18 cellular contexts compared by ENCODE assay signal in the genomic region with DNA sequence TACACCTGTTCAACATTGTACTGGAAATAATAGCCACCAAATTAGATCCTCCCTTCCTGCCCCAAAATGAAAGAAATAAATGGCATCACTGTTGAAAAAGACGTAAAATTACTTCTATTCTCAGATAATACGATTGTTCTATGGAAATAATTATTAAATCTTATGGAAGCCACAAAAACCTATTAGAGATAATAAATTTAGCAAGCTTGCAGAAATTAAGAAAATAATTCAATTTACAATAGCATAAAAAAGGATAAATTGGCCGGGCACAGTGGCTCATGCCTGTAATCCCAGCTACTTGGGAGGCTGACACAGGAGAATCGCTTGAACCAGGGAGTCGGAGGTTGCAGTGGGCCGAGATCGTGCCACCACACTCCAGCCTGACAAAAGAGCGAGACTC. TPM values are rescaled to one million over a fixed set of nuclear protein-coding genes. Genes with fewer than 3 reads are reported as not detected.
DNase-seq lines count a peak whose midpoint lies in the region; ATAC-seq, FAIRE-seq and TF ChIP-seq lines count a peak whose summit lies in the region.
"Had no signal": no experiment of that assay in that cellular context is flagged by ENCODE, and none has a peak within 500 bp of the region (broad histone marks: within the 10 kb centered on the region; RNA-seq: fewer than 3 reads in every experiment).

No MANE protein-coding gene starts in this region.

- H3K79me1 ChIP-seq in IMR-90 (ENCODE audit: low read depth in 1 of 2, low read length in 2 of 2), result no peaks in the 10 kb centered on the region

- H2BK120ac ChIP-seq in IMR-90 (ENCODE audit: low read depth, low read length), result no peak overlapping the region

- H3K27ac ChIP-seq in A549, result no peak overlapping the region
- no peak overlapping the region for H3K27ac ChIP-seq in IMR-90 (ENCODE audit: insufficient read depth, low read length)
- H3K27ac ChIP-seq: C4-2B had no signal

- H3K4me3 Mint-ChIP-seq in type B pancreatic cell, result no peak overlapping the region
- H3K4me3 Mint-ChIP-seq: CD4-positive, alpha-beta T cell; HFFc6 had no signal

- H3K9me3 ChIP-seq in A549 (peaks cover 8% of the 10 kb centered on the region; the same call in 2 of the 3 replicates), IMR-90 (ENCODE audit: control insufficient read depth, insufficient read depth, low read length) (peaks cover 3% of the 10 kb centered on the region)

- H3K27me3 Mint-ChIP-seq in type B pancreatic cell, result no peaks in the 10 kb centered on the region
- H3K27me3 Mint-ChIP-seq: CD4-positive, alpha-beta T cell had no signal

- POLR2A ChIA-PET in A549 (lab: Yijun Ruan, JAX) (no interaction called here), IMR-90 (lab: Charles Lee; ENCODE audit: unreplicated experiment) (no interaction called here)

- H3K4me3 ChIP-seq in A549 (no peak overlapping the region), IMR-90 (ENCODE audit: insufficient read depth, low read depth, low read length) (no peak overlapping the region)

- CTCF ChIA-PET in A549 (lab: Yijun Ruan, JAX) (interaction anchor here (2.0 kb wide), 1 partner anchor 23 kb away, joined by 5 read pairs; no protein-coding TSS in a partner anchor), IMR-90 (lab: Yijun Ruan, JAX) (no interaction called here)

- dilution Hi-C loops in IMR-90 (cut with HindIII; ENCODE audit: low sequenced_read_pairs, unreplicated experiment), result no loop called here

- H3K9ac ChIP-seq in IMR-90 (ENCODE audit: low read depth, low read length), result no peak overlapping the region

- H2AK9ac ChIP-seq in IMR-90 (replicated peaks; ENCODE audit: low read depth, low read length, poor library complexity), result no peak overlapping the region

- no peak for TF ChIP-seq POLR2A in A549 (IDR thresholded peaks at IDR 0.05; ENCODE audit: low read length)
- TF ChIP-seq POLR2A in IMR-90 (IDR thresholded peaks at IDR 0.05; ENCODE audit: low read depth, low read length), result no peak

- WGBS in A549 (ENCODE audit: missing lambda C conversion rate), result 76% methylated on average over 8 of the region's 8 CpGs
- WGBS in IMR-90 (ENCODE audit: extremely low coverage in 2 of 2, insufficient read length in 1 of 2), 2 experiments, result no CpG with 5 or more reads among the region's 8 CpGs

- TF ChIP-seq RAD21 in A549 (conservative IDR thresholded peaks at IDR 0.05 in 1 of 2, IDR thresholded peaks at IDR 0.05 in 1 of 2) (no peak), IMR-90 (IDR thresholded peaks at IDR 0.05; ENCODE audit: low read length) (no peak)

- no peak overlapping the region for H3K27ac Mint-ChIP-seq in type B pancreatic cell
- H3K27ac Mint-ChIP-seq: CD4-positive, alpha-beta T cell; HFFc6 had no signal

- H3K9me1 ChIP-seq in IMR-90 (ENCODE audit: insufficient read depth, low read length), result no peaks in the 10 kb centered on the region

- no peak overlapping the region for H2BK5ac ChIP-seq in IMR-90 (ENCODE audit: low read depth, low read length, poor library complexity, severe bottlenecking)

- no peak for TF ChIP-seq CTCF in A549 (IDR thresholded peaks at IDR 0.05)
- TF ChIP-seq CTCF in IMR-90 (conservative IDR thresholded peaks at IDR 0.05; ENCODE audit: low read depth, low read length), result no peak
- no peak for TF ChIP-seq CTCF in type B pancreatic cell (conservative IDR thresholded peaks at IDR 0.05)

- TF ChIP-seq EP300 in A549 (IDR thresholded peaks at IDR 0.05), result no peak

- no peaks in the 10 kb centered on the region for H3K36me3 Mint-ChIP-seq in type B pancreatic cell

- DNase-seq in A549 (ENCODE audit: low read depth in 1 of 2, low spot score in 1 of 2), result no peak
- DNase-seq in IMR-90, result no peak
- DNase-seq in mesenteric fat pad (ENCODE audit: low spot score), result peak; percentile 51
- peak; percentile 7 for DNase-seq in type B pancreatic cell (ENCODE audit: extremely low spot score, unreplicated experiment)
- DNase-seq in SKM-1 treated with dmso at 0.1 percent for 144 hours (lab: John Stamatoyannopoulos, UW; ENCODE audit: unreplicated experiment), result no peak
- no peak for DNase-seq in NCI-H510A (lab: John Stamatoyannopoulos, UW)
- DNase-seq: AML-193; Caco-2; CD4-positive, alpha-beta T cell; GOT3; H7; HFFc6 had no signal

- no peaks in the 10 kb centered on the region for H3K4me1 Mint-ChIP-seq in type B pancreatic cell (ENCODE audit: unreplicated experiment)

- no peaks in the 10 kb centered on the region for H3K4me1 ChIP-seq in A549
- H3K4me1 ChIP-seq in IMR-90 (ENCODE audit: control insufficient read depth, insufficient read depth, low read length), result no peaks in the 10 kb centered on the region
- H3K4me1 ChIP-seq: Caco-2 had no signal

- H4K5ac ChIP-seq in IMR-90 (ENCODE audit: low read depth, low read length), result no peak overlapping the region

- in situ Hi-C loops in IMR-90 (cut with MboI; ENCODE audit: low sequenced_read_pairs), result no loop called here

- no peak overlapping the region for H2BK20ac ChIP-seq in IMR-90 (ENCODE audit: low read depth, low read length)

- ATAC-seq in A549 (no peak), IMR-90 (ENCODE audit: low read depth) (no peak), HG03439 (IDR thresholded peaks at IDR 0.05; ENCODE audit: unreplicated experiment) (no peak)
- ATAC-seq: HCT116 had no signal

- H4K8ac ChIP-seq in IMR-90 (ENCODE audit: low read depth in 2 of 2, low read length in 2 of 2), result no peak overlapping the region

- no peak overlapping the region for H2BK15ac ChIP-seq in IMR-90 (ENCODE audit: low read depth, low read length)

- H4K20me1 ChIP-seq in IMR-90 (ENCODE audit: insufficient read depth, low read length), result no peaks in the 10 kb centered on the region

- no TSS peak for BruUV-seq in IMR-90 (replicated peaks; lab: Mats Ljungman, UMichigan)

- no peaks in the 10 kb centered on the region for H3K9me3 Mint-ChIP-seq in type B pancreatic cell

- intact Hi-C loops in IMR-90 (cut with micrococcal nuclease), result no loop called here

- no peak overlapping the region for H3K56ac ChIP-seq in IMR-90 (ENCODE audit: extremely low read depth, insufficient read depth, low read length)

- H3K4me2 ChIP-seq in A549 (no peak overlapping the region), IMR-90 (ENCODE audit: low read depth, low read length) (no peak overlapping the region)

- no peak overlapping the region for H3K4ac ChIP-seq in IMR-90 (ENCODE audit: low read depth, low read length)

- FAIRE-seq in A549 (lab: Jason Lieb, UNC), result no peak
- FAIRE-seq: A204.1, D721Med, G401.6 had no signal

- no peaks in the 10 kb centered on the region; the same call in 1 of the 2 replicates for H3K27me3 ChIP-seq in IMR-90 (ENCODE audit: control insufficient read depth, insufficient read depth, low read length)

- no peaks in the 10 kb centered on the region for H3K36me3 ChIP-seq in IMR-90 (ENCODE audit: control insufficient read depth, insufficient read depth, low read length)

- no peak overlapping the region for H4K91ac ChIP-seq in IMR-90 (ENCODE audit: insufficient read depth, low read depth, low read length)

- no peak overlapping the region for H3K18ac ChIP-seq in IMR-90 (ENCODE audit: low read depth, low read length)

- no peak overlapping the region for H3K14ac ChIP-seq in IMR-90 (replicated peaks; ENCODE audit: low read depth, low read length)

- no peak overlapping the region for H2AK5ac ChIP-seq in IMR-90 (ENCODE audit: low read depth, low read length)

- no peak overlapping the region for H3K23ac ChIP-seq in IMR-90 (ENCODE audit: low read depth, low read length)

- no peak overlapping the region for H2AFZ ChIP-seq in IMR-90 (replicated peaks; ENCODE audit: low read length, poor library complexity)

TF ChIP-seq in A549, 52 proteins besides CTCF, POLR2A, EP300 and RAD21:
- TF ChIP-seq, protein P1, sequence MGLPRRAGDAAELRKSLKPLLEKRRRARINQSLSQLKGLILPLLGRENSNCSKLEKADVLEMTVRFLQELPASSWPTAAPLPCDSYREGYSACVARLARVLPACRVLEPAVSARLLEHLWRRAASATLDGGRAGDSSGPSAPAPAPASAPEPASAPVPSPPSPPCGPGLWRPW (IDR thresholded peaks at IDR 0.05), result no peak
- TF ChIP-seq MAFK (IDR thresholded peaks at IDR 0.05; ENCODE audit: partially characterized antibody), result peak; percentile 93
- TF ChIP-seq SMC3 (IDR thresholded peaks at IDR 0.05), result no peak
- TF ChIP-seq, protein P2, sequence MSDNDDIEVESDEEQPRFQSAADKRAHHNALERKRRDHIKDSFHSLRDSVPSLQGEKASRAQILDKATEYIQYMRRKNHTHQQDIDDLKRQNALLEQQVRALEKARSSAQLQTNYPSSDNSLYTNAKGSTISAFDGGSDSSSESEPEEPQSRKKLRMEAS (IDR thresholded peaks at IDR 0.05), result no peak

TF ChIP-seq in IMR-90, 13 proteins besides CTCF, POLR2A, EP300 and RAD21:
- peak; percentile 68 for TF ChIP-seq MAFK (IDR thresholded peaks at IDR 0.05; ENCODE audit: low read depth, low read length)
- TF ChIP-seq, protein P3, sequence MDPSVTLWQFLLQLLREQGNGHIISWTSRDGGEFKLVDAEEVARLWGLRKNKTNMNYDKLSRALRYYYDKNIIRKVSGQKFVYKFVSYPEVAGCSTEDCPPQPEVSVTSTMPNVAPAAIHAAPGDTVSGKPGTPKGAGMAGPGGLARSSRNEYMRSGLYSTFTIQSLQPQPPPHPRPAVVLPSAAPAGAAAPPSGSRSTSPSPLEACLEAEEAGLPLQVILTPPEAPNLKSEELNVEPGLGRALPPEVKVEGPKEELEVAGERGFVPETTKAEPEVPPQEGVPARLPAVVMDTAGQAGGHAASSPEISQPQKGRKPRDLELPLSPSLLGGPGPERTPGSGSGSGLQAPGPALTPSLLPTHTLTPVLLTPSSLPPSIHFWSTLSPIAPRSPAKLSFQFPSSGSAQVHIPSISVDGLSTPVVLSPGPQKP (IDR thresholded peaks at IDR 0.05; ENCODE audit: borderline replicate concordance, low read depth, low read length), result no peak

RNA-seq across cellular contexts. Expression of a gene that starts 57.8 kb away (rescaled TPM):
- polyA plus RNA-seq in A549 (2011; rRNA removed) (14.5 and 18.2 TPM in 2 replicates), A549 (2017; fragmentation: RNase III; extraction: RNeasy Plus Mini Kit Qiagen cat#74134 plus additional on column Dnase treatment) (18.5 to 19.9 TPM (median 19.9 TPM) in 3 replicates), IMR-90 (2012; rRNA removed) (16.3 and 17.1 TPM in 2 replicates)
- polyA plus RNA-seq in A549 (2012; cell fraction: cytosol; rRNA removed), result 43.2 and 51.2 TPM in 2 replicates
- polyA plus RNA-seq in A549 (2012; cell fraction: nucleus; rRNA removed), result 63.8 and 66.7 TPM in 2 replicates
- 19.5 and 21.4 TPM in 2 replicates for polyA minus RNA-seq in A549 (2011; rRNA and poly(A)+ RNA removed)
- total RNA-seq in IMR-90 (2012; rRNA removed) (5.6 and 13.3 TPM in 2 replicates), mesenteric fat pad (11.5 TPM), type B pancreatic cell (ENCODE audit: low replicate concordance) (19.1 and 23.6 TPM in 2 replicates)
- 11.2 and 24.4 TPM in 2 replicates for polyA plus RNA-seq in IMR-90 (2012; cell fraction: cytosol; rRNA removed)
- polyA plus RNA-seq in IMR-90 (2012; cell fraction: nucleus; rRNA removed; ENCODE audit: low replicate concordance), result 14.8 and 25.5 TPM in 2 replicates

Comparison
In these comparisons a context has a peak if more than half of its experiments do, and no peak if none do; other contexts are left out.
1. DNase-seq: peak in mesenteric fat pad (single experiment) and type B pancreatic cell (single experiment); none in A549 (0 of 2), IMR-90 (single experiment), SKM-1 treated with dmso at 0.1 percent for 144 hours (single experiment) and NCI-H510A (single experiment).